17 cellular contexts compared by ENCODE assay signal in genomic region chr2:202071107-202071506, GRCh38. TPM values are rescaled to one million over a fixed set of nuclear protein-coding genes. Genes with fewer than 3 reads are reported as not detected.
DNase-seq lines count a peak whose midpoint lies in the region; ATAC-seq and TF ChIP-seq lines count a peak whose summit lies in the region.
"Had no signal": no experiment of that assay in that cellular context is flagged by ENCODE, and none has a peak within 500 bp of the region (broad histone marks: within the 10 kb centered on the region; RNA-seq: fewer than 3 reads in every experiment).

No MANE protein-coding gene starts in this region.

- TF ChIP-seq CTCF in MM.1S (IDR thresholded peaks at IDR 0.05; ENCODE audit: low read length) = no peak
- TF ChIP-seq CTCF in OCI-LY3 (IDR thresholded peaks at IDR 0.05; ENCODE audit: low read depth, low read length) = no peak
- TF ChIP-seq CTCF in nephron progenitor cell (IDR thresholded peaks at IDR 0.05) = no peak

- no peak overlapping the region for H3K4me3 Mint-ChIP-seq in activated T-cell treated with anti-CD3 and anti-CD28 coated beads, Interleukin-2, amount 50 U/mL, for 72 hours
- H3K4me3 Mint-ChIP-seq in activated T-cell treated with anti-CD3 and anti-CD28 coated beads, Interleukin-2, amount 50 U/mL, for 24 hours = no peak overlapping the region
- peak overlapping the region; percentile 26 for H3K4me3 Mint-ChIP-seq in nephron progenitor cell
- H3K4me3 Mint-ChIP-seq: CD4-positive, alpha-beta T cell; GM23338 had no signal

- H4K20me1 ChIP-seq in MM.1S (ENCODE audit: insufficient read depth, low read length) (no peaks in the 10 kb centered on the region), OCI-LY3 (ENCODE audit: insufficient read depth, low read length) (no peaks in the 10 kb centered on the region)

- H3K9me3 Mint-ChIP-seq in activated T-cell treated with anti-CD3 and anti-CD28 coated beads, Interleukin-2, amount 50 U/mL, for 72 hours = no peaks in the 10 kb centered on the region
- no peaks in the 10 kb centered on the region for H3K9me3 Mint-ChIP-seq in activated T-cell treated with anti-CD3 and anti-CD28 coated beads, Interleukin-2, amount 50 U/mL, for 24 hours
- H3K9me3 Mint-ChIP-seq in nephron progenitor cell = no peaks in the 10 kb centered on the region
- H3K9me3 Mint-ChIP-seq: CD4-positive, alpha-beta T cell; GM23338 had no signal

- H3K4me1 Mint-ChIP-seq in activated T-cell treated with anti-CD3 and anti-CD28 coated beads, Interleukin-2, amount 50 U/mL, for 72 hours (ENCODE audit: low read depth) = no peaks in the 10 kb centered on the region
- peaks cover 4% of the 10 kb centered on the region for H3K4me1 Mint-ChIP-seq in activated T-cell treated with anti-CD3 and anti-CD28 coated beads, Interleukin-2, amount 50 U/mL, for 24 hours (ENCODE audit: low read depth)
- H3K4me1 Mint-ChIP-seq in nephron progenitor cell = peaks cover 76% of the 10 kb centered on the region

- no peaks in the 10 kb centered on the region for H3K79me2 ChIP-seq in MM.1S (ENCODE audit: low read length)
- H3K79me2 ChIP-seq in OCI-LY3 (ENCODE audit: low read length) = no peaks in the 10 kb centered on the region

- no peaks in the 10 kb centered on the region for H3K9me3 ChIP-seq in MM.1S (replicated peaks; ENCODE audit: insufficient read depth, low read length)
- no peaks in the 10 kb centered on the region for H3K9me3 ChIP-seq in OCI-LY3 (ENCODE audit: insufficient read depth, low read length)
- H3K9me3 ChIP-seq: BE2C, Caco-2 had no signal

- no peaks in the 10 kb centered on the region for H3K9me2 ChIP-seq in MM.1S (replicated peaks; ENCODE audit: insufficient read depth, low read length)

- no peaks in the 10 kb centered on the region for H3K36me3 Mint-ChIP-seq in activated T-cell treated with anti-CD3 and anti-CD28 coated beads, Interleukin-2, amount 50 U/mL, for 72 hours (ENCODE audit: insufficient read depth in 2 of 2)
- H3K36me3 Mint-ChIP-seq in activated T-cell treated with anti-CD3 and anti-CD28 coated beads, Interleukin-2, amount 50 U/mL, for 24 hours (ENCODE audit: low read depth) = no peaks in the 10 kb centered on the region
- no peaks in the 10 kb centered on the region for H3K36me3 Mint-ChIP-seq in nephron progenitor cell (ENCODE audit: low read depth)

- H2AFZ ChIP-seq in MM.1S (ENCODE audit: low read length) = 0 out of 2 replicates have a peak overlapping the region, but pooled peaks have one; percentile 25
- 0 out of 2 replicates have a peak overlapping the region, but pooled peaks have one; percentile 11 for H2AFZ ChIP-seq in OCI-LY3 (ENCODE audit: low read depth, low read length)

- no peak overlapping the region for H3K4me2 ChIP-seq in MM.1S (ENCODE audit: low read depth, low read length)
- 0 out of 2 replicates have a peak overlapping the region, but pooled peaks have one; percentile 7 for H3K4me2 ChIP-seq in OCI-LY3 (ENCODE audit: low read length)
- H3K4me2 ChIP-seq: GM23338 had no signal

- H3K9ac ChIP-seq in MM.1S (ENCODE audit: low read length) (no peak overlapping the region), OCI-LY3 (ENCODE audit: low read length) (no peak overlapping the region)

- H3K27ac ChIP-seq in MM.1S (ENCODE audit: low read length) (no peak overlapping the region), OCI-LY3 (ENCODE audit: low read length) (no peak overlapping the region)
- H3K27ac ChIP-seq: C4-2B, HL-60 had no signal

- H3K36me3 ChIP-seq in MM.1S (replicated peaks; ENCODE audit: insufficient read depth, low read length) (no peaks in the 10 kb centered on the region), OCI-LY3 (replicated peaks; ENCODE audit: low read depth, low read length) (no peaks in the 10 kb centered on the region)
- H3K36me3 ChIP-seq: BE2C had no signal

- H3K4me1 ChIP-seq in MM.1S (ENCODE audit: low read length) (no peaks in the 10 kb centered on the region), OCI-LY3 (ENCODE audit: low read length) (peaks cover 4% of the 10 kb centered on the region)
- H3K4me1 ChIP-seq: BE2C, Caco-2 had no signal

- H3F3A ChIP-seq in MM.1S (ENCODE audit: insufficient read depth, low read length) = no peaks in the 10 kb centered on the region

- no peaks in the 10 kb centered on the region for H3K27me3 Mint-ChIP-seq in activated T-cell treated with anti-CD3 and anti-CD28 coated beads, Interleukin-2, amount 50 U/mL, for 72 hours (ENCODE audit: low read depth)
- H3K27me3 Mint-ChIP-seq in activated T-cell treated with anti-CD3 and anti-CD28 coated beads, Interleukin-2, amount 50 U/mL, for 24 hours = peaks cover 5% of the 10 kb centered on the region
- H3K27me3 Mint-ChIP-seq in nephron progenitor cell (ENCODE audit: low read depth, poor library complexity) = peaks cover 3% of the 10 kb centered on the region

- no peak overlapping the region for H3K27ac Mint-ChIP-seq in activated T-cell treated with anti-CD3 and anti-CD28 coated beads, Interleukin-2, amount 50 U/mL, for 72 hours
- H3K27ac Mint-ChIP-seq in activated T-cell treated with anti-CD3 and anti-CD28 coated beads, Interleukin-2, amount 50 U/mL, for 24 hours = no peak overlapping the region
- no peak overlapping the region for H3K27ac Mint-ChIP-seq in nephron progenitor cell
- H3K27ac Mint-ChIP-seq: CD4-positive, alpha-beta T cell; GM23338 had no signal

- H3K27me3 ChIP-seq in MM.1S (replicated peaks; ENCODE audit: insufficient read depth, low read length) (no peaks in the 10 kb centered on the region), OCI-LY3 (ENCODE audit: low read depth, low read length) (no peaks in the 10 kb centered on the region)
- H3K27me3 ChIP-seq: BE2C had no signal

- H3K4me3 ChIP-seq in MM.1S (ENCODE audit: low read length) = no peak overlapping the region
- no peak overlapping the region for H3K4me3 ChIP-seq in OCI-LY3 (ENCODE audit: low read length)
- H3K4me3 ChIP-seq: GM23338 had no signal

- ATAC-seq in activated T-cell treated with anti-CD3 and anti-CD28 coated beads, Interleukin-2, amount 50 U/mL, for 72 hours (replicated peaks in 1 of 2) = peak; percentile 50 to 63
- ATAC-seq: GM23338 had no signal

- no peak for DNase-seq in activated T-cell treated with anti-CD3 and anti-CD28 coated beads, Interleukin-2, amount 50 U/mL, for 72 hours
- no peak for DNase-seq in activated T-cell treated with anti-CD3 and anti-CD28 coated beads, Interleukin-2, amount 50 U/mL, for 24 hours
- DNase-seq in MM.1S = no peak
- DNase-seq in nephron progenitor cell = no peak
- DNase-seq in NCI-H2081 treated with DMSO at 0.1 percent for 48 hours (lab: John Stamatoyannopoulos, UW) = no peak
- no peak for DNase-seq in stimulated activated CD4-positive, alpha-beta T cell treated with anti-CD3 and anti-CD28 coated beads, Interleukin-4, amount 100 ng/mL, for 24 hours
- DNase-seq in SW480 (ENCODE audit: low spot score) = no peak
- DNase-seq: ACHN; BE2C; Caco-2; CD4-positive, alpha-beta T cell; HCEC 1CT had no signal

RNA-seq across cellular contexts. Expression of gene KIAA2012, which starts 1.9 kb away (rescaled TPM):
- total RNA-seq in activated T-cell treated with anti-CD3 and anti-CD28 coated beads, Interleukin-2, amount 50 U/mL, for 72 hours = not detected
- total RNA-seq: CD4-positive, alpha-beta T cell; HT1080 had no signal

RNA-seq across cellular contexts. Expression of gene FZD7, which starts 37.5 kb away (rescaled TPM):
- 1 to 10 TPM; 1.1 to 1.4 TPM for total RNA-seq in activated T-cell treated with anti-CD3 and anti-CD28 coated beads, Interleukin-2, amount 50 U/mL, for 72 hours
